In genomic region chr6:155623450-155624178, GRCh38 we compare ENCODE assay signal across 1 cellular context.
TF ChIP-seq lines count a peak whose summit lies in the region.

No MANE protein-coding gene starts in this region.

TF ChIP-seq in H1, 55 proteins besides CTCF, POLR2A, EP300 and RAD21:
- no peak for TF ChIP-seq TBP (IDR thresholded peaks at IDR 0.05; ENCODE audit: low read depth, low read length)
- TF ChIP-seq CBX8 (IDR thresholded peaks at IDR 0.05; ENCODE audit: borderline replicate concordance, low read depth, low read length) = no peak
- TF ChIP-seq HDAC2 (IDR thresholded peaks at IDR 0.05; ENCODE audit: borderline replicate concordance in 1 of 2, low read depth in 2 of 2, low read length in 2 of 2) = no peak
- no peak for TF ChIP-seq SP1 (IDR thresholded peaks at IDR 0.05; ENCODE audit: low read depth, low read length)
- no peak for TF ChIP-seq HDAC6 (IDR thresholded peaks at IDR 0.05; ENCODE audit: low read depth, low read length)
- no peak for TF ChIP-seq RBBP5 (IDR thresholded peaks at IDR 0.05; ENCODE audit: borderline replicate concordance, low read depth, low read length)
- TF ChIP-seq RFX5 (IDR thresholded peaks at IDR 0.05; ENCODE audit: borderline replicate concordance, low read depth, low read length) = no peak
- TF ChIP-seq KDM5A (IDR thresholded peaks at IDR 0.05; ENCODE audit: low read length) = no peak
- TF ChIP-seq FOSL1 (IDR thresholded peaks at IDR 0.05; ENCODE audit: insufficient read depth, low read depth, low read length) = no peak
- no peak for TF ChIP-seq ATF2 (IDR thresholded peaks at IDR 0.05; ENCODE audit: low read length)
- no peak for TF ChIP-seq EGR1 (IDR thresholded peaks at IDR 0.05; ENCODE audit: borderline replicate concordance, low read depth, low read length)
- TF ChIP-seq GABPA (IDR thresholded peaks at IDR 0.05; ENCODE audit: borderline replicate concordance, insufficient read depth, low read length) = no peak
- no peak for TF ChIP-seq CHD2 (IDR thresholded peaks at IDR 0.05; ENCODE audit: low read length)
- no peak for TF ChIP-seq KDM1A (IDR thresholded peaks at IDR 0.05; ENCODE audit: borderline replicate concordance, low read length)
- no peak for TF ChIP-seq E2F6 (IDR thresholded peaks at IDR 0.05)
- no peak for TF ChIP-seq JUN (IDR thresholded peaks at IDR 0.05; ENCODE audit: low read depth, low read length)
- no peak for TF ChIP-seq CHD7 (IDR thresholded peaks at IDR 0.05; ENCODE audit: insufficient replicate concordance, low read length)
- TF ChIP-seq SIRT6 (IDR thresholded peaks at IDR 0.05; ENCODE audit: low read length) = no peak
- TF ChIP-seq EZH2 (IDR thresholded peaks at IDR 0.05; ENCODE audit: low read depth, low read length, severe bottlenecking) = no peak
- TF ChIP-seq MAX (IDR thresholded peaks at IDR 0.05) = no peak
TF ChIP-seq in H1: peak in this region for 0.
